Comparison of ENCODE assay signal across 8 cellular contexts in genomic region chr17:61399131-61400057, GRCh38.
DNase-seq lines count a peak whose midpoint lies in the region; ATAC-seq lines count a peak whose summit lies in the region.

TSS of gene TBX2 (plus strand) at chr17:61399843. CDS start at chr17:61400177, 334 bp downstream.

- DNase-seq in DMS 273 treated with DMSO at 0.1 percent for 48 hours (lab: John Stamatoyannopoulos, UW) (peak; percentile 82), NCI-H1105 (lab: John Stamatoyannopoulos, UW) (peak; percentile 22), astrocyte of the hippocampus (ENCODE audit: low read depth, low spot score) (peak; percentile 93), iPS-NIHi11 (ENCODE audit: low spot score) (peak; percentile 83)
- DNase-seq in NK-92 treated with Interleukin-12 subunit alpha and Interleukin-12 subunit beta, amount 100 ng/mL, for 24 hours (lab: John Stamatoyannopoulos, UW): no peak
- DNase-seq in activated CD4-positive, alpha-beta T cell treated with anti-CD3 and anti-CD28 coated beads for 4 hours: no peak

- H3K4me3 ChIP-seq in skin epidermis: peak within 1 kb of the TSS; percentile 29 to 54 (median 43)

- H3K27ac ChIP-seq in skin epidermis: peak within 1 kb of the TSS; percentile 28 to 80 (median 62)

- no peak for ATAC-seq in GM21381 (IDR thresholded peaks at IDR 0.05; ENCODE audit: unreplicated experiment)

Comparison
In these comparisons a context has a peak if more than half of its experiments do, and no peak if none do; other contexts are left out.
1. DNase-seq: peak in DMS 273 treated with DMSO at 0.1 percent for 48 hours (single experiment), NCI-H1105 (single experiment), astrocyte of the hippocampus (single experiment) and iPS-NIHi11 (single experiment); none in NK-92 treated with Interleukin-12 subunit alpha and Interleukin-12 subunit beta, amount 100 ng/mL, for 24 hours (single experiment) and activated CD4-positive, alpha-beta T cell treated with anti-CD3 and anti-CD28 coated beads for 4 hours (0 of 2).